Comparison of ENCODE assay signal across 1 cellular context in genomic region chr6:163324928-163325784, GRCh38.
TF ChIP-seq lines count a peak whose summit lies in the region.

No MANE protein-coding gene starts in this region.

TF ChIP-seq in HepG2, 621 proteins besides CTCF, POLR2A, EP300 and RAD21 (continued from another document):
- TF ChIP-seq, protein P1, sequence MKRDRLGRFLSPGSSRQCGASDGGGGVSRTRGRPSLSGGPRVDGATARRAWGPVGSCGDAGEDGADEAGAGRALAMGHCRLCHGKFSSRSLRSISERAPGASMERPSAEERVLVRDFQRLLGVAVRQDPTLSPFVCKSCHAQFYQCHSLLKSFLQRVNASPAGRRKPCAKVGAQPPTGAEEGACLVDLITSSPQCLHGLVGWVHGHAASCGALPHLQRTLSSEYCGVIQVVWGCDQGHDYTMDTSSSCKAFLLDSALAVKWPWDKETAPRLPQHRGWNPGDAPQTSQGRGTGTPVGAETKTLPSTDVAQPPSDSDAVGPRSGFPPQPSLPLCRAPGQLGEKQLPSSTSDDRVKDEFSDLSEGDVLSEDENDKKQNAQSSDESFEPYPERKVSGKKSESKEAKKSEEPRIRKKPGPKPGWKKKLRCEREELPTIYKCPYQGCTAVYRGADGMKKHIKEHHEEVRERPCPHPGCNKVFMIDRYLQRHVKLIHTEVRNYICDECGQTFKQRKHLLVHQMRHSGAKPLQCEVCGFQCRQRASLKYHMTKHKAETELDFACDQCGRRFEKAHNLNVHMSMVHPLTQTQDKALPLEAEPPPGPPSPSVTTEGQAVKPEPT (CRISPR knock-in tag; IDR thresholded peaks at IDR 0.05; ENCODE audit: low read depth): peak; percentile 44; the same call in 1 of the 2 replicates
- TF ChIP-seq ZSCAN25 (CRISPR knock-in tag; IDR thresholded peaks at IDR 0.05) (peak; percentile 68; the same call in 1 of the 2 replicates), SP5 (CRISPR knock-in tag; IDR thresholded peaks at IDR 0.05; ENCODE audit: borderline replicate concordance, low read depth) (no peak), KDM1A (CRISPR knock-in tag; IDR thresholded peaks at IDR 0.05) (peak; percentile 76; the same call in 1 of the 2 replicates), ZNF770 (CRISPR knock-in tag; IDR thresholded peaks at IDR 0.05) (peak; percentile 59; the same call in 1 of the 2 replicates), ARID4A (CRISPR knock-in tag; IDR thresholded peaks at IDR 0.05; ENCODE audit: borderline replicate concordance) (peak; percentile 18; the same call in 1 of the 2 replicates), HIC2 (CRISPR knock-in tag; IDR thresholded peaks at IDR 0.05; ENCODE audit: low read depth) (0 out of 2 replicates have a peak, but pooled peaks have one; percentile 42), EHMT2 (IDR thresholded peaks at IDR 0.05; ENCODE audit: borderline replicate concordance, low read depth, low read length) (no peak), ZNF3 (CRISPR knock-in tag; IDR thresholded peaks at IDR 0.05) (no peak), SATB2 (CRISPR knock-in tag; IDR thresholded peaks at IDR 0.05) (0 out of 2 replicates have a peak, but pooled peaks have one; percentile 41)
- TF ChIP-seq, protein P2, sequence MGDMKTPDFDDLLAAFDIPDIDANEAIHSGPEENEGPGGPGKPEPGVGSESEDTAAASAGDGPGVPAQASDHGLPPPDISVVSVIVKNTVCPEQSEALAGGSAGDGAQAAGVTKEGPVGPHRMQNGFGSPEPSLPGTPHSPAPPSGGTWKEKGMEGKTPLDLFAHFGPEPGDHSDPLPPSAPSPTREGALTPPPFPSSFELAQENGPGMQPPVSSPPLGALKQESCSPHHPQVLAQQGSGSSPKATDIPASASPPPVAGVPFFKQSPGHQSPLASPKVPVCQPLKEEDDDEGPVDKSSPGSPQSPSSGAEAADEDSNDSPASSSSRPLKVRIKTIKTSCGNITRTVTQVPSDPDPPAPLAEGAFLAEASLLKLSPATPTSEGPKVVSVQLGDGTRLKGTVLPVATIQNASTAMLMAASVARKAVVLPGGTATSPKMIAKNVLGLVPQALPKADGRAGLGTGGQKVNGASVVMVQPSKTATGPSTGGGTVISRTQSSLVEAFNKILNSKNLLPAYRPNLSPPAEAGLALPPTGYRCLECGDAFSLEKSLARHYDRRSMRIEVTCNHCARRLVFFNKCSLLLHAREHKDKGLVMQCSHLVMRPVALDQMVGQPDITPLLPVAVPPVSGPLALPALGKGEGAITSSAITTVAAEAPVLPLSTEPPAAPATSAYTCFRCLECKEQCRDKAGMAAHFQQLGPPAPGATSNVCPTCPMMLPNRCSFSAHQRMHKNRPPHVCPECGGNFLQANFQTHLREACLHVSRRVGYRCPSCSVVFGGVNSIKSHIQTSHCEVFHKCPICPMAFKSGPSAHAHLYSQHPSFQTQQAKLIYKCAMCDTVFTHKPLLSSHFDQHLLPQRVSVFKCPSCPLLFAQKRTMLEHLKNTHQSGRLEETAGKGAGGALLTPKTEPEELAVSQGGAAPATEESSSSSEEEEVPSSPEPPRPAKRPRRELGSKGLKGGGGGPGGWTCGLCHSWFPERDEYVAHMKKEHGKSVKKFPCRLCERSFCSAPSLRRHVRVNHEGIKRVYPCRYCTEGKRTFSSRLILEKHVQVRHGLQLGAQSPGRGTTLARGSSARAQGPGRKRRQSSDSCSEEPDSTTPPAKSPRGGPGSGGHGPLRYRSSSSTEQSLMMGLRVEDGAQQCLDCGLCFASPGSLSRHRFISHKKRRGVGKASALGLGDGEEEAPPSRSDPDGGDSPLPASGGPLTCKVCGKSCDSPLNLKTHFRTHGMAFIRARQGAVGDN (CRISPR knock-in tag; IDR thresholded peaks at IDR 0.05): peak; percentile 41; the same call in 1 of the 2 replicates
